ENCODE assay signal across 8 cellular contexts in genomic region chr3:198167339-198168039, GRCh38.
A peak's percentile ranks its signal among the peaks of the same experiment; 100 is the strongest.
DNase-seq lines count a peak whose midpoint lies in the region; FAIRE-seq and TF ChIP-seq lines count a peak whose summit lies in the region.
"Not testable (repeated sequence)": the region's sequence is repeated elsewhere in the genome, so short reads cannot be mapped to it uniquely, and the experiment has no call there.

No MANE protein-coding gene starts in this region.

- DNase-seq in ACHN = peak; percentile 16
- peak; percentile 0 for DNase-seq in GM19239 (ENCODE audit: insufficient read length, low spot score)
- peak; percentile 50 to 56 for DNase-seq in SJCRH30
- peak; percentile 86 for DNase-seq in activated CD8-positive, alpha-beta memory T cell treated with anti-CD3 and anti-CD28 coated beads, Interleukin-2, amount 50 U/mL, for 48 hours
- peak; percentile 33 to 42 for DNase-seq in cardiac fibroblast (ENCODE audit: low read depth in 2 of 2)
- DNase-seq in left ventricle myocardium inferior = peak; percentile 56
- DNase-seq in stimulated activated CD4-positive, alpha-beta T cell treated with anti-CD3 and anti-CD28 coated beads, Interleukin-4, amount 100 ng/mL, for 4 hours = peak; percentile 59 to 63

- not testable (repeated sequence) for H3K4me2 ChIP-seq in neural cell (ENCODE audit: low read length)

- H3K9me3 ChIP-seq in SJCRH30 (replicated peaks); left ventricle myocardium inferior (replicated peaks); neural cell (ENCODE audit: low read length): not testable (repeated sequence)

- TF ChIP-seq EP300 in neural cell (conservative IDR thresholded peaks at IDR 0.05; ENCODE audit: poor library complexity, severe bottlenecking) = not testable (repeated sequence)

- not testable (repeated sequence) for H4K20me1 ChIP-seq in neural cell (ENCODE audit: insufficient read depth)

- TF ChIP-seq RAD21 in neural cell (conservative IDR thresholded peaks at IDR 0.05) = peak; percentile 70

- H2AFZ ChIP-seq in neural cell (ENCODE audit: low read depth, low read length) = not testable (repeated sequence)

- FAIRE-seq in GM19239 (lab: Jason Lieb, UNC) = not testable (repeated sequence)

- not testable (repeated sequence) for H3K79me2 ChIP-seq in neural cell (replicated peaks; ENCODE audit: insufficient read depth, low read length)

- TF ChIP-seq CTCF in cardiac fibroblast (IDR thresholded peaks at IDR 0.05; ENCODE audit: low read depth, low read length) (peak; percentile 37), left ventricle myocardium inferior (IDR thresholded peaks at IDR 0.05; ENCODE audit: borderline replicate concordance) (peak; percentile 81), neural cell (IDR thresholded peaks at IDR 0.05; ENCODE audit: poor library complexity, severe bottlenecking) (peak; percentile 91)

- not testable (repeated sequence) for H3K9ac ChIP-seq in neural cell (ENCODE audit: low read length)

- not testable (repeated sequence) for H3K9me2 ChIP-seq in neural cell (ENCODE audit: insufficient read depth, low read length)

- not testable (repeated sequence) for H3K27me3 ChIP-seq in SJCRH30; left ventricle myocardium inferior (ENCODE audit: low read depth); neural cell (ENCODE audit: insufficient read depth, low read depth, low read length)

- not testable (repeated sequence) for H3K4me3 ChIP-seq in SJCRH30; cardiac fibroblast (replicated peaks in 1 of 2; ENCODE audit: low read depth in 2 of 2, low read length in 2 of 2); left ventricle myocardium inferior; neural cell (ENCODE audit: low read length)

- intact Hi-C loops in left ventricle myocardium inferior (cut with micrococcal nuclease) = not testable (repeated sequence)

- H3K27ac ChIP-seq in SJCRH30; left ventricle myocardium inferior (replicated peaks); neural cell (ENCODE audit: low read length): not testable (repeated sequence)

- not testable (repeated sequence) for H3F3A ChIP-seq in neural cell (ENCODE audit: insufficient read depth, low read length, poor library complexity, severe bottlenecking)

- in situ Hi-C loops in ACHN (cut with HindIII; ENCODE audit: low pct_ligation_motif_present, low pct_unique_long_range_greater_than_20kb, low sequenced_read_pairs) = not testable (repeated sequence)

- not testable (repeated sequence) for H3K36me3 ChIP-seq in SJCRH30; left ventricle myocardium inferior; neural cell (ENCODE audit: insufficient read depth, low read length)

- H3K4me1 ChIP-seq in SJCRH30, left ventricle myocardium inferior: not testable (repeated sequence)

TF ChIP-seq in neural cell, 6 proteins besides CTCF, POLR2A, EP300 and RAD21:
- peak; percentile 84 for TF ChIP-seq SMC3 (conservative IDR thresholded peaks at IDR 0.05; ENCODE audit: poor library complexity)

Comparison
In these comparisons a context has a peak if more than half of its experiments do, and no peak if none do; other contexts are left out.
1. DNase-seq: peak in every context shown above with its lines; median percentile 86 in activated CD8-positive, alpha-beta memory T cell treated with anti-CD3 and anti-CD28 coated beads, Interleukin-2, amount 50 U/mL, for 48 hours; 61 in stimulated activated CD4-positive, alpha-beta T cell treated with anti-CD3 and anti-CD28 coated beads, Interleukin-4, amount 100 ng/mL, for 4 hours; 56 in left ventricle myocardium inferior; 53 in SJCRH30; 38 in cardiac fibroblast; 16 in ACHN; 0 in GM19239.
2. CTCF ChIP-seq: peak in every context shown above with its lines; median percentile 91 in neural cell; 81 in left ventricle myocardium inferior; 37 in cardiac fibroblast.